Comparison of ENCODE assay signal across 7 cellular contexts in the genomic region with DNA sequence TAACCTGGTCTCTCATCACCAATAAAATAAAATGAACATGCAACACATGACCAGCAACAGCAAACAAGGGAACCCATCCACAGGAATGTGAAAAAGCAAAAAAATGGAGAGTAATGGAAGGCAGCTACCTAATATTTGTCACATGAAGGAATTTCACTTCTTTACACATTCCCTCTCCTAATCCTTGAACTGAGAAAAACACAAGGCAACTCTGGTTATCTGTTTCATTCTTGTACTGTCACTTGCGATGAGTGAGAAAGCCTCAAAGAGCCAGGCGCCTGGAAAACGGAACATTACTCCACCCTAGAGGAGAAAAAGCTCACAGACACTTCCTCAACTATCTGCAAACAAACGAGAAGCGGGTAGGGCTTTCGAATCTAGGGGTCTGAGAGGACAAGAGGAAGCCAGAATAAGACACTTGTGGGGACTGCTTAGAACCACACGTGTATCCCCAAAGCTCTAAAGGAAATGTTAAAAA. TPM values are rescaled to one million over a fixed set of nuclear protein-coding genes. Genes with fewer than 3 reads are reported as not detected.
DNase-seq lines count a peak whose midpoint lies in the region; ATAC-seq, FAIRE-seq and TF ChIP-seq lines count a peak whose summit lies in the region.

No MANE protein-coding gene starts in this region.

- peak overlapping the region in 2 of 4 donors; percentile 2 to 10 for H3K4me3 Mint-ChIP-seq in IgD-negative memory B cell
- H3K4me3 Mint-ChIP-seq in CD4-positive, alpha-beta memory T cell = no peak overlapping the region

- FAIRE-seq in G401.6 (lab: Jason Lieb, UNC) = peak; percentile 51

- H3K4me3 ChIP-seq in SJSA1 = no peak overlapping the region
- no peak overlapping the region for H3K4me3 ChIP-seq in mucosa of descending colon
- H3K4me3 ChIP-seq in CD4-positive, alpha-beta memory T cell (ENCODE audit: low read length in 2 of 2) = no peak overlapping the region

- POLR2A ChIA-PET in CD4-positive, alpha-beta memory T cell (lab: Charles Lee; ENCODE audit: partially characterized antibody) = no interaction called here

- peaks cover 6% of the 10 kb centered on the region for H3K27me3 Mint-ChIP-seq in IgD-negative memory B cell
- H3K27me3 Mint-ChIP-seq in CD4-positive, alpha-beta memory T cell = peaks cover 3 to 4% of the 10 kb centered on the region in 2 donors

- no peaks in the 10 kb centered on the region for H3K9me3 Mint-ChIP-seq in IgD-negative memory B cell
- H3K9me3 Mint-ChIP-seq in CD4-positive, alpha-beta memory T cell = no peaks in the 10 kb centered on the region

- ATAC-seq in mucosa of descending colon (peak; percentile 80), GM19324 (IDR thresholded peaks at IDR 0.05; ENCODE audit: low FRiP score, unreplicated experiment) (no peak)

- intact Hi-C loops in mucosa of descending colon (cut with DNase I, micrococcal nuclease) = no loop called here
- intact Hi-C loops in CD4-positive, alpha-beta memory T cell (cut with micrococcal nuclease) = no loop called here

- CTCF ChIA-PET in CD4-positive, alpha-beta memory T cell (lab: Charles Lee; ENCODE audit: partially characterized antibody) = interaction anchor here (0.7 to 1.1 kb wide), 4 partner anchors 43 to 722 kb away, joined by 3 read pairs; no protein-coding TSS in a partner anchor

- peaks cover 9 to 15% (median 15%) of the 10 kb centered on the region in 3 donors for H3K4me1 Mint-ChIP-seq in IgD-negative memory B cell
- H3K4me1 Mint-ChIP-seq in CD4-positive, alpha-beta memory T cell = peaks cover 3 to 8% (median 7%) of the 10 kb centered on the region in 4 donors

- no peaks in the 10 kb centered on the region for H3K9me3 ChIP-seq in SJSA1 (replicated peaks)
- no peaks in the 10 kb centered on the region for H3K9me3 ChIP-seq in mucosa of descending colon
- no peaks in the 10 kb centered on the region for H3K9me3 ChIP-seq in CD4-positive, alpha-beta memory T cell (ENCODE audit: control insufficient read depth in 1 of 2, low read length in 2 of 2)

- DNase-seq in SJSA1 (ENCODE audit: low read depth in 1 of 2, low spot score in 2 of 2) (peak; percentile 75 to 86), epidermal melanocyte (ENCODE audit: insufficient read length, low spot score) (peak; percentile 59), mucosa of descending colon (peak in 1 of 3 donors; percentile 73)
- no peak for DNase-seq in CD4-positive, alpha-beta memory T cell

- H3K36me3 Mint-ChIP-seq in IgD-negative memory B cell = no peaks in the 10 kb centered on the region
- no peaks in the 10 kb centered on the region for H3K36me3 Mint-ChIP-seq in CD4-positive, alpha-beta memory T cell

- H3K4me1 ChIP-seq in SJSA1 (replicated peaks) (peaks cover 24% of the 10 kb centered on the region), mucosa of descending colon (ENCODE audit: low read depth) (peaks cover 22% of the 10 kb centered on the region)
- H3K4me1 ChIP-seq in CD4-positive, alpha-beta memory T cell (ENCODE audit: insufficient read depth, low read length) = peaks cover 8% of the 10 kb centered on the region

- H3K27ac ChIP-seq in SJSA1 = peak overlapping the region; percentile 37
- H3K27ac ChIP-seq in CD4-positive, alpha-beta memory T cell (ENCODE audit: low read depth, low read length) = no peak overlapping the region

- H3K27ac Mint-ChIP-seq in IgD-negative memory B cell = peak overlapping the region in 2 of 3 donors; percentile 52 to 84
- H3K27ac Mint-ChIP-seq in CD4-positive, alpha-beta memory T cell = no peak overlapping the region

- no peak for TF ChIP-seq CTCF in mucosa of descending colon (IDR thresholded peaks at IDR 0.05)

- no peaks in the 10 kb centered on the region for H3K27me3 ChIP-seq in SJSA1 (replicated peaks)
- no peaks in the 10 kb centered on the region for H3K27me3 ChIP-seq in CD4-positive, alpha-beta memory T cell (ENCODE audit: insufficient read depth, low read length)

- H3K36me3 ChIP-seq in SJSA1 = no peaks in the 10 kb centered on the region
- H3K36me3 ChIP-seq in mucosa of descending colon (ENCODE audit: low read depth) = no peaks in the 10 kb centered on the region
- H3K36me3 ChIP-seq in CD4-positive, alpha-beta memory T cell (ENCODE audit: insufficient read depth, low read length) = no peaks in the 10 kb centered on the region

RNA-seq across cellular contexts. Expression of a gene that starts 13.8 kb away (rescaled TPM):
- polyA plus RNA-seq in IgD-negative memory B cell = 0.11 TPM
- 1.6 and 2.8 TPM in 2 replicates for total RNA-seq in SJSA1 (2014; rRNA removed; shearing (Covaris generic))
- total RNA-seq in mucosa of descending colon = under 1 TPM; 0.32 to 0.48 (median 0.47) TPM
- total RNA-seq in CD4-positive, alpha-beta memory T cell = under 1 TPM; 0.39 to 0.70 TPM
- under 1 TPM in 1 of 2 donors, not detected in 1; 0.67 TPM for polyA plus RNA-seq in CD4-positive, alpha-beta memory T cell

RNA-seq across cellular contexts. Expression of a gene that starts 13.9 kb away (rescaled TPM):
- polyA plus RNA-seq in IgD-negative memory B cell = 24.3 TPM
- total RNA-seq in SJSA1 (2014; rRNA removed; shearing (Covaris generic)) = 35.4 and 37.9 TPM in 2 replicates
- 10 to 100 TPM; 11.1 to 22.5 (median 14.8) TPM for total RNA-seq in mucosa of descending colon
- total RNA-seq in CD4-positive, alpha-beta memory T cell = 10 to 100 TPM; 39.9 to 40.5 TPM
- polyA plus RNA-seq in CD4-positive, alpha-beta memory T cell = 10 to 100 TPM; 19.8 to 38.0 TPM

Comparison
In these comparisons a context has a peak if more than half of its experiments do, and no peak if none do; other contexts are left out.
1. H3K27ac Mint-ChIP-seq: peak in IgD-negative memory B cell (2 of 3); none in CD4-positive, alpha-beta memory T cell (0 of 7).
2. DNase-seq: peak in SJSA1 (2 of 2) and epidermal melanocyte (single experiment); none in CD4-positive, alpha-beta memory T cell (0 of 5).